8 cellular contexts compared by ENCODE assay signal in genomic region chr11:118930152-118930712, GRCh38. TPM values are rescaled to one million over a fixed set of nuclear protein-coding genes. Genes with fewer than 3 reads are reported as not detected.
DNase-seq lines count a peak whose midpoint lies in the region; ATAC-seq and TF ChIP-seq lines count a peak whose summit lies in the region.

No MANE protein-coding gene starts in this region.

- H3K27me3 Mint-ChIP-seq in activated CD4-positive, alpha-beta memory T cell treated with anti-CD3 and anti-CD28 coated beads for 36 hours, result no peaks in the 10 kb centered on the region

- peaks cover 34 to 74% of the 10 kb centered on the region in 2 experiments for H3K4me1 ChIP-seq in HCT116 (ENCODE audit: control insufficient read depth in 1 of 2, insufficient read depth in 2 of 2, low read length in 2 of 2)

- H3K36me3 Mint-ChIP-seq in activated CD4-positive, alpha-beta memory T cell treated with anti-CD3 and anti-CD28 coated beads for 36 hours, result no peaks in the 10 kb centered on the region

- TF ChIP-seq RAD21 in HCT116 (IDR thresholded peaks at IDR 0.05; ENCODE audit: low read depth), result no peak

- RAD21 ChIA-PET in HCT116 (lab: Charles Lee; ENCODE audit: low non-redundant PET in 1 of 2, low total read pairs in 2 of 2, uncharacterized antibody in 2 of 2, unreplicated experiment in 2 of 2), result interaction anchor here in 1 of 2 experiments (0.7 to 1.0 kb wide), 2 partner anchors 19 to 21 kb away, joined by 3 to 4 read pairs; no protein-coding TSS in a partner anchor

- POLR2A ChIA-PET in HCT116 (lab: Charles Lee), result interaction anchor here (1.0 to 2.0 kb wide), 4 partner anchors 12 to 241 kb away, joined by 3 to 6 read pairs (median 4); no protein-coding TSS in a partner anchor
- POLR2A ChIA-PET in activated CD4-positive, alpha-beta memory T cell treated with anti-CD3 and anti-CD28 coated beads for 36 hours (lab: Charles Lee), result interaction anchor here (0.7 to 3.6 kb wide), 7 partner anchors 10 to 141 kb away, joined by 3 to 37 read pairs (median 5); no protein-coding TSS in a partner anchor

- peak; percentile 93 for TF ChIP-seq CTCF in AG09319 (IDR thresholded peaks at IDR 0.05; ENCODE audit: low read depth, low read length)
- peak in 2 of 3 experiments; percentile 84 to 92; a peak in 4 of 6 replicates for TF ChIP-seq CTCF in HCT116 (IDR thresholded peaks at IDR 0.05 in 2 of 3, conservative IDR thresholded peaks at IDR 0.05 in 1 of 3; ENCODE audit: borderline replicate concordance in 1 of 3, insufficient read depth in 1 of 3, low read depth in 2 of 3, low read length in 2 of 3)

- no peaks in the 10 kb centered on the region for H3K27me3 ChIP-seq in HCT116 (ENCODE audit: insufficient read depth, low read length)

- CTCF ChIA-PET in HCT116 (lab: Charles Lee), result interaction anchor here (0.7 to 6.6 kb wide), 3 partner anchors 9 to 240 kb away, joined by 4 to 150 read pairs (median 6); no protein-coding TSS in a partner anchor
- CTCF ChIA-PET in activated CD4-positive, alpha-beta memory T cell treated with anti-CD3 and anti-CD28 coated beads for 36 hours (lab: Charles Lee), result interaction anchor here (0.7 to 9.9 kb wide), 28 partner anchors 10 to 321 kb away, joined by 3 to 311 read pairs (median 4); partner anchors contain the start of genes CENATAC, CXCR5, DDX6 and UPK2

- BruUV-seq in HCT116 (replicated peaks; lab: Mats Ljungman, UMichigan), result no TSS peak

- H3K4me1 Mint-ChIP-seq in activated CD4-positive, alpha-beta memory T cell treated with anti-CD3 and anti-CD28 coated beads for 36 hours (ENCODE audit: low read depth), result peaks cover 38% of the 10 kb centered on the region

- peak overlapping the region; percentile 100 for H3K27ac ChIP-seq in HCT116 (ENCODE audit: low read depth, low read length)

- H3K9ac ChIP-seq in HCT116 (ENCODE audit: low read length), result peak overlapping the region; percentile 95

- peak overlapping the region; percentile 94 for H3K4me3 Mint-ChIP-seq in activated CD4-positive, alpha-beta memory T cell treated with anti-CD3 and anti-CD28 coated beads for 36 hours

- ATAC-seq in HCT116 (peak; percentile 39), GM18498 (IDR thresholded peaks at IDR 0.05; ENCODE audit: unreplicated experiment) (no peak)

- H3K9me2 ChIP-seq in HCT116 (ENCODE audit: insufficient read depth), result no peaks in the 10 kb centered on the region

- H2AFZ ChIP-seq in HCT116 (ENCODE audit: low read depth, low read length, poor library complexity, severe bottlenecking), result no peak overlapping the region

- H3K27ac Mint-ChIP-seq in activated CD4-positive, alpha-beta memory T cell treated with anti-CD3 and anti-CD28 coated beads for 36 hours, result peak overlapping the region; percentile 95

- H4K20me1 ChIP-seq in HCT116 (ENCODE audit: insufficient read depth), result no peaks in the 10 kb centered on the region

- no peaks in the 10 kb centered on the region for H3K36me3 ChIP-seq in HCT116 (ENCODE audit: control insufficient read depth in 1 of 2, insufficient read depth in 2 of 2, low read length in 2 of 2)

- H3K4me3 ChIP-seq in HCT116 (replicated peaks in 1 of 2; ENCODE audit: low read depth in 1 of 2, low read length in 2 of 2), result peak overlapping the region; percentile 73 to 75

- no peak for TF ChIP-seq POLR2A in HCT116 (IDR thresholded peaks at IDR 0.05; ENCODE audit: borderline replicate concordance, extremely low read depth, insufficient read depth, insufficient read length)

- H3K4me2 ChIP-seq in HCT116 (ENCODE audit: low read length), result peak overlapping the region; percentile 100

- intact Hi-C loops in HCT116 (cut with micrococcal nuclease), result loop anchor here (2.0 kb wide), 1 partner anchor 27 kb away; the partner anchor contains the start of gene UPK2
- intact Hi-C loops in activated CD4-positive, alpha-beta memory T cell treated with anti-CD3 and anti-CD28 coated beads for 36 hours (cut with micrococcal nuclease), result loop anchor here (1.0 kb wide), 4 partner anchors 10 to 240 kb away; partner anchors contain the start of gene UPK2

- DNase-seq in AG09319 (ENCODE audit: extremely low read depth, low read depth), result no peak
- peak; percentile 97 for DNase-seq in HCT116 (ENCODE audit: low read depth, low spot score)
- peak; percentile 99 for DNase-seq in NCI-H526 treated with DMSO at 0.1 percent for 48 hours (lab: John Stamatoyannopoulos, UW)
- DNase-seq in activated CD4-positive, alpha-beta memory T cell treated with anti-CD3 and anti-CD28 coated beads for 36 hours, result peak; percentile 94
- peak; percentile 85 for DNase-seq in effector CD4-positive, alpha-beta T cell
- DNase-seq in medulla oblongata (ENCODE audit: extremely low spot score), result peak; percentile 88
- DNase-seq in stimulated activated CD4-positive, alpha-beta T cell treated with anti-CD3 and anti-CD28 coated beads, TNF-alpha, amount 100 ng/mL, for 48 hours (ENCODE audit: low read depth in 3 of 3), result peak; percentile 77 to 84 (median 81)

- H3K9me3 ChIP-seq in HCT116 (ENCODE audit: control insufficient read depth in 1 of 2, insufficient read depth in 1 of 2, low read depth in 1 of 2, low read length in 2 of 2), result no peaks in the 10 kb centered on the region

- H3K9me3 Mint-ChIP-seq in activated CD4-positive, alpha-beta memory T cell treated with anti-CD3 and anti-CD28 coated beads for 36 hours, result no peaks in the 10 kb centered on the region

- peaks cover 3% of the 10 kb centered on the region for H3K79me2 ChIP-seq in HCT116 (ENCODE audit: insufficient read depth, low read length)

TF ChIP-seq in HCT116, 20 proteins besides CTCF, POLR2A, EP300 and RAD21:
- TF ChIP-seq ZFX (IDR thresholded peaks at IDR 0.05) (no peak), EZH2 (IDR thresholded peaks at IDR 0.05) (no peak), TCF7L2 (IDR thresholded peaks at IDR 0.05; ENCODE audit: borderline replicate concordance, extremely low read depth, insufficient read depth, insufficient read length) (peak; percentile 58), YY1 (IDR thresholded peaks at IDR 0.05; ENCODE audit: extremely low read depth, insufficient replicate concordance, low read depth, low read length) (peak; percentile 71), POLR2AphosphoS5 (IDR thresholded peaks at IDR 0.05; ENCODE audit: low read depth, low read length) (peak; percentile 58; the same call in 1 of the 2 replicates)

RNA-seq across cellular contexts. Expression of gene BCL9L, which starts 4.5 kb away (rescaled TPM):
- 120 TPM for total RNA-seq in HCT116 (2021; ENCODE audit: unreplicated experiment)
- 83.0 and 85.7 TPM in 2 replicates for polyA plus RNA-seq in HCT116 (2012)
- 10 to 100 TPM; 28.2 to 31.8 TPM for total RNA-seq in activated CD4-positive, alpha-beta memory T cell treated with anti-CD3 and anti-CD28 coated beads for 36 hours

RNA-seq across cellular contexts. Expression of gene UPK2, which starts 25.9 kb away (rescaled TPM):
- 0.42 TPM for total RNA-seq in HCT116 (2021; ENCODE audit: unreplicated experiment)
- polyA plus RNA-seq in HCT116 (2012), result 0.26 and 0.55 TPM in 2 replicates
- not detected for total RNA-seq in activated CD4-positive, alpha-beta memory T cell treated with anti-CD3 and anti-CD28 coated beads for 36 hours

RNA-seq across cellular contexts. Expression of gene FOXR1, which starts 41.3 kb away (rescaled TPM):
- not detected for total RNA-seq in HCT116 (2021; ENCODE audit: unreplicated experiment)
- polyA plus RNA-seq in HCT116 (2012), result not detected in 2 replicates
- not detected for total RNA-seq in activated CD4-positive, alpha-beta memory T cell treated with anti-CD3 and anti-CD28 coated beads for 36 hours

RNA-seq across cellular contexts. Expression of gene CXCR5, which starts 46.5 kb away (rescaled TPM):
- not detected for total RNA-seq in HCT116 (2021; ENCODE audit: unreplicated experiment)
- 0.01 TPM in 1 of 2 replicates, not detected in the other for polyA plus RNA-seq in HCT116 (2012)
- 10 to 100 TPM; 28.0 to 28.3 TPM for total RNA-seq in activated CD4-positive, alpha-beta memory T cell treated with anti-CD3 and anti-CD28 coated beads for 36 hours
